In genomic region chr17:30117548-30118155, GRCh38 we compare ENCODE assay signal across 8 cellular contexts. TPM values are rescaled to one million over a fixed set of nuclear protein-coding genes. Genes with fewer than 3 reads are reported as not detected.
DNase-seq lines count a peak whose midpoint lies in the region; ATAC-seq and TF ChIP-seq lines count a peak whose summit lies in the region.

No MANE protein-coding gene starts in this region.

- H3K27ac ChIP-seq in SK-N-SH (ENCODE audit: low read depth in 2 of 2, low read length in 1 of 2) (peak overlapping the region; percentile 95), iPS-20b (ENCODE audit: low read length) (peak overlapping the region; percentile 99), stomach smooth muscle (ENCODE audit: low read length) (peak overlapping the region; percentile 97)

- TF ChIP-seq EP300 in SK-N-SH (IDR thresholded peaks at IDR 0.05; ENCODE audit: borderline replicate concordance in 1 of 2, low read depth in 1 of 2, low read length in 1 of 2), result no peak

- peak overlapping the region; percentile 76 to 82 for H3K4me3 ChIP-seq in SK-N-SH (ENCODE audit: low read depth in 2 of 2, low read length in 1 of 2)
- peak overlapping the region; percentile 94 for H3K4me3 ChIP-seq in iPS-20b (ENCODE audit: low read length)
- H3K4me3 ChIP-seq in stomach smooth muscle (ENCODE audit: low read length in 2 of 2), result peak overlapping the region; percentile 91 to 92

- H3K4me1 ChIP-seq in SK-N-SH (ENCODE audit: control insufficient read depth in 1 of 2, insufficient read depth in 2 of 2, low read depth in 1 of 2, low read length in 1 of 2) (peaks cover 3 to 9% of the 10 kb centered on the region in 2 experiments; a peak in 2 of 4 replicates), iPS-20b (ENCODE audit: insufficient read depth, low read length) (no peaks in the 10 kb centered on the region), stomach smooth muscle (ENCODE audit: control insufficient read depth, insufficient read depth, low read length) (peaks cover 4% of the 10 kb centered on the region)

- peak overlapping the region; percentile 96 for H3K4me3 Mint-ChIP-seq in activated T-helper 2 cell treated with anti-CD3 and anti-CD28 coated beads, Interferon-gamma antibody, Interleukin-2, Interleukin-4, amounts not matched to agents 10 μg/mL and 5 μg/mL and 100 μg/mL, durations not matched to agents 14 hours and 24 hours and 36 hours (ENCODE audit: low read depth)

- no peaks in the 10 kb centered on the region for H3K9me2 ChIP-seq in SK-N-SH

- no peak for TF ChIP-seq RAD21 in SK-N-SH (IDR thresholded peaks at IDR 0.05; ENCODE audit: low read length)

- intact Hi-C loops in activated T-helper 2 cell treated with anti-CD3 and anti-CD28 coated beads, Interferon-gamma antibody, Interleukin-2, Interleukin-4, amounts not matched to agents 10 μg/mL and 5 μg/mL and 100 μg/mL, durations not matched to agents 14 hours and 24 hours and 36 hours (cut with micrococcal nuclease), result loop anchor here (2.0 to 10.0 kb wide), 4 partner anchors 55 to 357 kb away; partner anchors contain the start of genes BLMH and GOSR1

- peaks cover 8% of the 10 kb centered on the region for H4K20me1 ChIP-seq in SK-N-SH (ENCODE audit: insufficient read depth)

- peaks cover 58% of the 10 kb centered on the region for H3K4me1 Mint-ChIP-seq in activated T-helper 2 cell treated with anti-CD3 and anti-CD28 coated beads, Interferon-gamma antibody, Interleukin-2, Interleukin-4, amounts not matched to agents 10 μg/mL and 5 μg/mL and 100 μg/mL, durations not matched to agents 14 hours and 24 hours and 36 hours (ENCODE audit: low read depth)

- H3K36me3 ChIP-seq in SK-N-SH (replicated peaks in 1 of 2; ENCODE audit: control insufficient read depth in 1 of 2, insufficient read depth in 2 of 2, low read length in 1 of 2), result peaks cover 11 to 31% of the 10 kb centered on the region in 2 experiments
- peaks cover 24% of the 10 kb centered on the region for H3K36me3 ChIP-seq in iPS-20b (ENCODE audit: insufficient read depth, low read depth, low read length)
- no peaks in the 10 kb centered on the region for H3K36me3 ChIP-seq in stomach smooth muscle (ENCODE audit: control insufficient read depth in 2 of 2, insufficient read depth in 2 of 2, low read length in 2 of 2)

- peak overlapping the region; percentile 98 for H3K27ac Mint-ChIP-seq in activated T-helper 2 cell treated with anti-CD3 and anti-CD28 coated beads, Interferon-gamma antibody, Interleukin-2, Interleukin-4, amounts not matched to agents 10 μg/mL and 5 μg/mL and 100 μg/mL, durations not matched to agents 14 hours and 24 hours and 36 hours

- ATAC-seq in SK-N-SH treated with all-trans-retinoic acid at 6 μM for 48 hours (no peak; the same call in 2 of the 3 replicates), GM18502 (IDR thresholded peaks at IDR 0.05; ENCODE audit: poor library complexity, unreplicated experiment) (no peak)

- DNase-seq in SK-N-SH, result no peak
- DNase-seq in activated T-helper 2 cell treated with anti-CD3 and anti-CD28 coated beads, Interferon-gamma antibody, Interleukin-2, Interleukin-4, amounts not matched to agents 10 μg/mL and 5 μg/mL and 100 μg/mL, durations not matched to agents 14 hours and 24 hours and 36 hours (ENCODE audit: low spot score), result no peak
- DNase-seq in stimulated activated CD4-positive, alpha-beta T cell treated with anti-CD3 and anti-CD28 coated beads, Interleukin-2, amount 100 ng/mL, for 48 hours, result no peak
- DNase-seq in stimulated activated naive CD4-positive, alpha-beta T cell treated with Interleukin-2 at 50 U/mL for 16 hours (lab: John Stamatoyannopoulos, UW), result no peak

- POLR2A ChIA-PET in SK-N-SH (lab: Yijun Ruan, JAX), result interaction anchor here (0.9 to 1.2 kb wide), 3 partner anchors 13 to 218 kb away, joined by 3 to 5 read pairs (median 3); no protein-coding TSS in a partner anchor

- H3K9ac ChIP-seq in SK-N-SH (peak overlapping the region; percentile 96), iPS-20b (ENCODE audit: low read depth, low read length) (peak overlapping the region; percentile 100), stomach smooth muscle (ENCODE audit: low read length in 2 of 2) (peak overlapping the region; percentile 99)

- H3F3A ChIP-seq in SK-N-SH (replicated peaks; ENCODE audit: insufficient read depth), result peaks cover 17% of the 10 kb centered on the region

- H3K9me3 Mint-ChIP-seq in activated T-helper 2 cell treated with anti-CD3 and anti-CD28 coated beads, Interferon-gamma antibody, Interleukin-2, Interleukin-4, amounts not matched to agents 10 μg/mL and 5 μg/mL and 100 μg/mL, durations not matched to agents 14 hours and 24 hours and 36 hours, result no peaks in the 10 kb centered on the region

- H3K9me3 ChIP-seq in SK-N-SH (no peaks in the 10 kb centered on the region), iPS-20b (ENCODE audit: insufficient read depth, low read depth, low read length) (no peaks in the 10 kb centered on the region), stomach smooth muscle (ENCODE audit: control insufficient read depth in 2 of 2, low read length in 2 of 2) (no peaks in the 10 kb centered on the region)

- peak overlapping the region; percentile 68 for H3K4me2 ChIP-seq in SK-N-SH

- peaks cover 60% of the 10 kb centered on the region for H3K79me2 ChIP-seq in SK-N-SH (ENCODE audit: insufficient read depth)

- CTCF ChIA-PET in SK-N-SH (lab: Yijun Ruan, JAX), result interaction anchor here (1.0 to 2.2 kb wide), 4 partner anchors 9 to 119 kb away, joined by 3 to 19 read pairs (median 8); no protein-coding TSS in a partner anchor

- 0 out of 2 replicates have a peak overlapping the region, but pooled peaks have one; percentile 27 for H2AFZ ChIP-seq in SK-N-SH (ENCODE audit: low read depth)

- WGBS in SK-N-SH (ENCODE audit: low lambda C conversion rate), result 21% methylated on average over 7 of the region's 7 CpGs

- H3K36me3 Mint-ChIP-seq in activated T-helper 2 cell treated with anti-CD3 and anti-CD28 coated beads, Interferon-gamma antibody, Interleukin-2, Interleukin-4, amounts not matched to agents 10 μg/mL and 5 μg/mL and 100 μg/mL, durations not matched to agents 14 hours and 24 hours and 36 hours (ENCODE audit: low read depth), result peaks cover 35% of the 10 kb centered on the region

- H3K27me3 ChIP-seq in SK-N-SH (ENCODE audit: insufficient read depth) (no peaks in the 10 kb centered on the region), iPS-20b (ENCODE audit: insufficient read depth, low read length) (no peaks in the 10 kb centered on the region), stomach smooth muscle (ENCODE audit: control insufficient read depth in 1 of 2, insufficient read depth in 2 of 2, low read length in 2 of 2) (no peaks in the 10 kb centered on the region)

- no peaks in the 10 kb centered on the region for H3K27me3 Mint-ChIP-seq in activated T-helper 2 cell treated with anti-CD3 and anti-CD28 coated beads, Interferon-gamma antibody, Interleukin-2, Interleukin-4, amounts not matched to agents 10 μg/mL and 5 μg/mL and 100 μg/mL, durations not matched to agents 14 hours and 24 hours and 36 hours (ENCODE audit: low read depth)

- TF ChIP-seq CTCF in SK-N-SH (IDR thresholded peaks at IDR 0.05), result no peak

TF ChIP-seq in SK-N-SH, 30 proteins besides CTCF, POLR2A, EP300 and RAD21:
- TF ChIP-seq, protein P1, sequence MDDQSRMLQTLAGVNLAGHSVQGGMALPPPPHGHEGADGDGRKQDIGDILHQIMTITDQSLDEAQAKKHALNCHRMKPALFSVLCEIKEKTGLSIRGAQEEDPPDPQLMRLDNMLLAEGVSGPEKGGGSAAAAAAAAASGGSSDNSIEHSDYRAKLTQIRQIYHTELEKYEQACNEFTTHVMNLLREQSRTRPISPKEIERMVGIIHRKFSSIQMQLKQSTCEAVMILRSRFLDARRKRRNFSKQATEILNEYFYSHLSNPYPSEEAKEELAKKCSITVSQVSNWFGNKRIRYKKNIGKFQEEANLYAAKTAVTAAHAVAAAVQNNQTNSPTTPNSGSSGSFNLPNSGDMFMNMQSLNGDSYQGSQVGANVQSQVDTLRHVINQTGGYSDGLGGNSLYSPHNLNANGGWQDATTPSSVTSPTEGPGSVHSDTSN (IDR thresholded peaks at IDR 0.05), result no peak

TF ChIP-seq in SK-N-SH treated with all-trans-retinoic acid at 6 μM for 48 hours, 23 proteins besides CTCF, POLR2A, EP300 and RAD21:
- TF ChIP-seq ZFP3 (CRISPR knock-in tag; IDR thresholded peaks at IDR 0.05) (no peak), TCF4 (CRISPR knock-in tag; IDR thresholded peaks at IDR 0.05; ENCODE audit: borderline replicate concordance) (no peak)
- TF ChIP-seq, protein P2, sequence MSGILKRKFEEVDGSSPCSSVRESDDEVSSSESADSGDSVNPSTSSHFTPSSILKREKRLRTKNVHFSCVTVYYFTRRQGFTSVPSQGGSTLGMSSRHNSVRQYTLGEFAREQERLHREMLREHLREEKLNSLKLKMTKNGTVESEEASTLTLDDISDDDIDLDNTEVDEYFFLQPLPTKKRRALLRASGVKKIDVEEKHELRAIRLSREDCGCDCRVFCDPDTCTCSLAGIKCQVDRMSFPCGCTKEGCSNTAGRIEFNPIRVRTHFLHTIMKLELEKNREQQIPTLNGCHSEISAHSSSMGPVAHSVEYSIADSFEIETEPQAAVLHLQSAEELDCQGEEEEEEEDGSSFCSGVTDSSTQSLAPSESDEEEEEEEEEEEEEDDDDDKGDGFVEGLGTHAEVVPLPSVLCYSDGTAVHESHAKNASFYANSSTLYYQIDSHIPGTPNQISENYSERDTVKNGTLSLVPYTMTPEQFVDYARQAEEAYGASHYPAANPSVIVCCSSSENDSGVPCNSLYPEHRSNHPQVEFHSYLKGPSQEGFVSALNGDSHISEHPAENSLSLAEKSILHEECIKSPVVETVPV (CRISPR knock-in tag; IDR thresholded peaks at IDR 0.05), result no peak

RNA-seq across cellular contexts. Expression of gene NSRP1, which starts 1.0 kb away (rescaled TPM):
- 9.6 and 10.8 TPM in 2 replicates for polyA plus RNA-seq in SK-N-SH (2012; rRNA removed)
- 12.3 and 18.5 TPM in 2 replicates for polyA plus RNA-seq in SK-N-SH (2012; cell fraction: cytosol; rRNA removed)
- polyA plus RNA-seq in SK-N-SH (2012; cell fraction: nucleus; rRNA removed), result 7.2 and 13.1 TPM in 2 replicates
- 27.3 and 27.4 TPM in 2 replicates for total RNA-seq in activated T-helper 2 cell treated with anti-CD3 and anti-CD28 coated beads, Interferon-gamma antibody, Interleukin-2, Interleukin-4, amounts not matched to agents 10 μg/mL and 5 μg/mL and 100 μg/mL, durations not matched to agents 14 hours and 24 hours and 36 hours
